ENCODE assay signal across 23 cellular contexts in the genomic region with DNA sequence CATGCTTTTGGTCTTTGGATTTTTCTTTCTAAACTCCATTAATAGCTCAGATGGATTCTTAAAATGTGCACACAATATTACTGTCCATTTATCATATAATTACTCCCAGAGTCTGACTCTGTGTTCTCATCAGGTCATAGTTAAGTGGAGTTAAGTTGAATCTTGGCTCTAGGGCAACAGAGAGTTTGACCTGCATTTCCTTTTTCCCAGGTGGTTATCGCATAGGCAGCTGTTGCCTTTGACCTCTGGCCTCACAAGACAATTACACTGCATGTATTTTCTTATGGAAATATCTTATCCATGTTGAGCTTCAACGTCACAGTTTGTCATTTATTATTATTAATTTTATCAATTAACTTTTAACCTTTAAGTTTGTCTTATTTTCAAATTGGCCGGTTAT.
"Had no signal": no experiment of that assay in that cellular context is flagged by ENCODE, and none has a peak within 500 bp of the region (broad histone marks: within the 10 kb centered on the region; RNA-seq: fewer than 3 reads in every experiment).

No MANE protein-coding gene starts in this region.

- H3K36me3 ChIP-seq: breast epithelium, WERI-Rb-1 had no signal

- ATAC-seq: activated CD4-positive, CD25-positive, alpha-beta regulatory T cell treated with anti-CD3 and anti-CD28 coated beads, Interleukin-2, amount 50 U/mL, for 24 hours; activated CD8-positive, alpha-beta T cell treated with anti-CD3 and anti-CD28 coated beads for 36 hours; K562; T-cell had no signal

- H3K9me3 Mint-ChIP-seq: activated CD8-positive, alpha-beta T cell treated with anti-CD3 and anti-CD28 coated beads for 36 hours; activated naive CD8-positive, alpha-beta T cell treated with anti-CD3 and anti-CD28 coated beads, Interleukin-2, amount 10 ng/mL, durations not matched to agents 7 days and 5 days had no signal

- H3K4me1 Mint-ChIP-seq: activated naive CD8-positive, alpha-beta T cell treated with anti-CD3 and anti-CD28 coated beads, Interleukin-2, amount 10 ng/mL, durations not matched to agents 7 days and 5 days; T-cell had no signal

- H3K27me3 ChIP-seq: adrenal gland, breast epithelium had no signal

- DNase-seq: activated CD4-positive, alpha-beta T cell treated with anti-CD3 and anti-CD28 coated beads for 4 hours; activated CD8-positive, alpha-beta memory T cell treated with anti-CD3 and anti-CD28 coated beads, Interleukin-2, amount 50 U/mL, for 4 hours; activated CD8-positive, alpha-beta T cell treated with anti-CD3 and anti-CD28 coated beads for 36 hours; activated naive CD4-positive, alpha-beta T cell treated with anti-CD3 and anti-CD28 coated beads, Interleukin-2, amount 50 U/mL, for 16 hours; activated naive CD8-positive, alpha-beta T cell treated with anti-CD3 and anti-CD28 coated beads, Interleukin-2, amount 10 ng/mL, durations not matched to agents 7 days and 5 days; activated T-cell treated with anti-CD3 and anti-CD28 coated beads, Interleukin-2, amount 50 U/mL, for 1 hour; anterior cingulate cortex; caudate nucleus; Karpas-422; NCI-H1092; NCI-H1694 treated with DMSO at 0.1 percent for 48 hours; NCI-H2029 treated with DMSO at 0.1 percent for 48 hours; NCI-H446; NCI-H524; T-cell; T-helper 2 cell; T1000; WERI-Rb-1 had no signal

- H3K4me1 ChIP-seq: breast epithelium had no signal

- H3K9me3 ChIP-seq: adrenal gland, breast epithelium had no signal

- H3K4me3 Mint-ChIP-seq: activated CD8-positive, alpha-beta T cell treated with anti-CD3 and anti-CD28 coated beads for 36 hours; activated naive CD8-positive, alpha-beta T cell treated with anti-CD3 and anti-CD28 coated beads, Interleukin-2, amount 10 ng/mL, durations not matched to agents 7 days and 5 days; T-cell had no signal

- FAIRE-seq: K562 had no signal

- H3K27ac Mint-ChIP-seq: activated CD8-positive, alpha-beta T cell treated with anti-CD3 and anti-CD28 coated beads for 36 hours; activated naive CD8-positive, alpha-beta T cell treated with anti-CD3 and anti-CD28 coated beads, Interleukin-2, amount 10 ng/mL, durations not matched to agents 7 days and 5 days; T-cell had no signal

- H3K27ac ChIP-seq: adrenal gland, breast epithelium, SK-N-MC, WERI-Rb-1 had no signal

- H3K4me3 ChIP-seq: adrenal gland, breast epithelium, K562, SK-N-MC had no signal

- H3K27me3 Mint-ChIP-seq: activated CD8-positive, alpha-beta T cell treated with anti-CD3 and anti-CD28 coated beads for 36 hours; activated naive CD8-positive, alpha-beta T cell treated with anti-CD3 and anti-CD28 coated beads, Interleukin-2, amount 10 ng/mL, durations not matched to agents 7 days and 5 days; T-cell had no signal

- H3K36me3 Mint-ChIP-seq: activated naive CD8-positive, alpha-beta T cell treated with anti-CD3 and anti-CD28 coated beads, Interleukin-2, amount 10 ng/mL, durations not matched to agents 7 days and 5 days; T-cell had no signal
